In the genomic region with DNA sequence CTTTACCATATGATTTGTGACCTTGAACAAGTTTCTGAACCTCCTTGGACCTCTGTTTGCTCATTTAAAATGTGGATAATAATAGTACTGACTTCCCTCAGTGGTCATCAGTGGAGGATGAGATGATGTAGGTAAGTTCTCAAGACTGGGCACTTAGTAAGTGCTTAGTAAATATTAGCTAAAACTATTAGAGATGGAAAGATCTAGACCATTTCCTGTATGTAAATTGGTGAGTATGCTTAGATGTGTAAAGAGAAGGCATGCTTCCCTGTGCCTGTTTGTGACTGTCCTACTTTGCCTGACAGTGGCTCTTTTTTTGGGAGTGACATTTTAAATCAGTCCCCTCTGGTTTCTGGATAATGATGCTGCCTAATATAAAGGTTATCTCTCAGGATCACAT, we compare ENCODE assay signal across 26 cellular contexts.
A peak's percentile ranks its signal among the peaks of the same experiment; 100 is the strongest.
DNase-seq lines count a peak whose midpoint lies in the region; ATAC-seq and TF ChIP-seq lines count a peak whose summit lies in the region.
"Had no signal": no experiment of that assay in that cellular context is flagged by ENCODE, and none has a peak within 500 bp of the region (broad histone marks: within the 10 kb centered on the region; RNA-seq: fewer than 3 reads in every experiment).

No MANE protein-coding gene starts in this region.

- TF ChIP-seq CTCF in foreskin keratinocyte (conservative IDR thresholded peaks at IDR 0.05), result no peak
- TF ChIP-seq CTCF in esophagus muscularis mucosa (IDR thresholded peaks at IDR 0.05), result no peak

- H3K27me3 ChIP-seq in foreskin keratinocyte (no peaks in the 10 kb centered on the region), esophagus muscularis mucosa (no peaks in the 10 kb centered on the region)
- H3K27me3 ChIP-seq: ascending aorta; BLaER1 treated with 17β-estradiol and CSF1 and Interleukin-3, amounts not matched to agents 10 nM and 100 nM; colonic mucosa; transverse colon had no signal

- H3K9me3 ChIP-seq in esophagus muscularis mucosa, result no peaks in the 10 kb centered on the region
- H3K9me3 ChIP-seq: ascending aorta; BLaER1 treated with 17β-estradiol and CSF1 and Interleukin-3, amounts not matched to agents 10 nM and 100 nM; colonic mucosa; HAP-1; transverse colon had no signal

- no peaks in the 10 kb centered on the region for H3K4me1 ChIP-seq in foreskin keratinocyte
- H3K4me1 ChIP-seq in esophagus muscularis mucosa, result peaks cover 0 to 12% (median 1%) of the 10 kb centered on the region in 4 donors
- H3K4me1 ChIP-seq: ascending aorta, colonic mucosa, HAP-1, transverse colon had no signal

- intact Hi-C loops in esophagus muscularis mucosa (cut with DNase I), result no loop called here

- DNase-seq in foreskin keratinocyte, result no peak
- DNase-seq in esophagus muscularis mucosa (ENCODE audit: extremely low spot score), result no peak
- DNase-seq in activated T-cell treated with anti-CD3 and anti-CD28 coated beads, Interleukin-2, amount 50 U/mL, for 48 hours, result no peak
- DNase-seq in stimulated activated CD4-positive, alpha-beta T cell treated with anti-CD3 and anti-CD28 coated beads, Interleukin-4, amount 100 ng/mL, for 1 hour, result no peak
- DNase-seq: activated CD4-positive, CD25-positive, alpha-beta regulatory T cell; activated gamma-delta T cell treated with Interleukin-2 at 50 U/mL for 16 hours; activated T-cell treated with anti-CD3 and anti-CD28 coated beads, Interleukin-2, amount 50 U/mL, for 4 hours; colonic mucosa; DMS79; effector CD4-positive, alpha-beta T cell; immature natural killer cell; left colon; MM.1S; NCI-H1105 treated with DMSO at 0.1 percent for 48 hours; NCI-H1930; NCI-H524 treated with DMSO at 0.1 percent for 48 hours; nephron progenitor cell; NK-92 treated with Interleukin-12 subunit alpha and Interleukin-12 subunit beta, amount 100 ng/mL, for 24 hours; stimulated activated CD4-positive, alpha-beta T cell treated with anti-CD3 and anti-CD28 coated beads, Interleukin-4, amount 100 ng/mL, for 24 hours; transverse colon had no signal

- H3K4me3 ChIP-seq in esophagus muscularis mucosa, result no peak overlapping the region
- H3K4me3 ChIP-seq: ascending aorta; BLaER1 treated with 17β-estradiol and CSF1 and Interleukin-3, amounts not matched to agents 10 nM and 100 nM; colonic mucosa; HAP-1; transverse colon had no signal

- no peak for TF ChIP-seq POLR2A in esophagus muscularis mucosa (IDR thresholded peaks at IDR 0.05; ENCODE audit: low read depth)

- no peak overlapping the region for H3K27ac ChIP-seq in foreskin keratinocyte
- no peak overlapping the region for H3K27ac ChIP-seq in esophagus muscularis mucosa (replicated peaks in 1 of 4)
- H3K27ac ChIP-seq: ascending aorta; BLaER1 treated with 17β-estradiol and CSF1 and Interleukin-3, amounts not matched to agents 10 nM and 100 nM; colonic mucosa; transverse colon had no signal

- TF ChIP-seq EP300 in esophagus muscularis mucosa (IDR thresholded peaks at IDR 0.05), result no peak

- peak; percentile 64 for ATAC-seq in GM18907 (IDR thresholded peaks at IDR 0.05; ENCODE audit: unreplicated experiment)
- ATAC-seq in GM21447 (IDR thresholded peaks at IDR 0.05; ENCODE audit: unreplicated experiment), result peak; percentile 54
- peak; percentile 56 for ATAC-seq in HG03095 (IDR thresholded peaks at IDR 0.05; ENCODE audit: unreplicated experiment)
- no peak for ATAC-seq in foreskin keratinocyte
- ATAC-seq: activated T-cell treated with anti-CD3 and anti-CD28 coated beads, Interleukin-2, amount 50 U/mL, for 4 hours; left colon had no signal

- H3K36me3 ChIP-seq in esophagus muscularis mucosa, result no peaks in the 10 kb centered on the region
- H3K36me3 ChIP-seq: ascending aorta; BLaER1 treated with 17β-estradiol and CSF1 and Interleukin-3, amounts not matched to agents 10 nM and 100 nM; colonic mucosa; HAP-1; transverse colon had no signal
